7 cellular contexts compared by ENCODE assay signal in the genomic region with DNA sequence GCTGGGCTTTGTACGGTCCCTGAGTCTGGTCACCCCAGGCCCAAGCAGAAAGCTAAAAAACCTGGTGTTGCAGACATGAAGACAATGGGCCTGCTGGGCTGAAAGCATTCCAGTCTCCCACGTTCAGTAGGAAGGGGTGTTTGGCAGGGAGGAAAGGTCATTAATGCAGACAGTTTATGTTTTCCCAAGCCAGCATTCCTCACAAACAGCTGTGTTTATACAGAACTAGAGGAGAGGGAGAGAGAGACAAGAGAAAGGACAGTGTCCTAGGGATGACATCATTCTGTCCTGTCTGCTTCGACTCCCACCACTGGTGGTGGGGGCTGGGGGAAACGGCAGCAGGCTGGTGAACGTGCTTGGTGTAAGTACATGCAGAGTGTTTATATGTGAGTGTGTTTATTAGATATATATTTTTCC.
DNase-seq lines count a peak whose midpoint lies in the region; ATAC-seq and TF ChIP-seq lines count a peak whose summit lies in the region.

No MANE protein-coding gene starts in this region.

- no peak for TF ChIP-seq CTCF in brain (conservative IDR thresholded peaks at IDR 0.05)
- TF ChIP-seq CTCF in transverse colon (IDR thresholded peaks at IDR 0.05), result no peak
- TF ChIP-seq CTCF in CD8-positive, alpha-beta T cell (IDR thresholded peaks at IDR 0.05), result no peak

- H3K36me3 Mint-ChIP-seq in brain, result no peaks in the 10 kb centered on the region
- H3K36me3 Mint-ChIP-seq in CD8-positive, alpha-beta T cell, result no peaks in the 10 kb centered on the region

- peak overlapping the region; percentile 73 to 82 (median 78) for H3K27ac ChIP-seq in transverse colon
- H3K27ac ChIP-seq in CD8-positive, alpha-beta T cell (ENCODE audit: low read depth, low read length), result no peak overlapping the region

- in situ Hi-C loops in transverse colon (cut with MboI; ENCODE audit: low pct_ligation_motif_present in 1 of 4, low pct_unique_long_range_greater_than_20kb in 1 of 4, low sequenced_read_pairs in 3 of 4), result no loop called here

- TF ChIP-seq POLR2A in transverse colon (IDR thresholded peaks at IDR 0.05), result no peak

- TF ChIP-seq EP300 in transverse colon (IDR thresholded peaks at IDR 0.05; ENCODE audit: low read depth), result peak; percentile 84

- H3K9me3 Mint-ChIP-seq in brain, result peaks cover 0 to 3% (median 0%) of the 10 kb centered on the region in 5 experiments
- H3K9me3 Mint-ChIP-seq in CD8-positive, alpha-beta T cell, result no peaks in the 10 kb centered on the region
- H3K9me3 Mint-ChIP-seq in stimulated activated naive CD8-positive, alpha-beta T cell treated with anti-CD3 and anti-CD28 coated beads, Interleukin-15, amount 100 ng/mL, for 72 hours, result no peaks in the 10 kb centered on the region

- H3K4me3 ChIP-seq in MG63, result no peak overlapping the region
- H3K4me3 ChIP-seq in transverse colon, result no peak overlapping the region
- H3K4me3 ChIP-seq in CD8-positive, alpha-beta T cell (ENCODE audit: low read depth, low read length), result no peak overlapping the region

- H3K4me3 Mint-ChIP-seq in brain, result peak overlapping the region; percentile 13 to 58 (median 36)
- H3K4me3 Mint-ChIP-seq in CD8-positive, alpha-beta T cell, result no peak overlapping the region
- H3K4me3 Mint-ChIP-seq in stimulated activated naive CD8-positive, alpha-beta T cell treated with anti-CD3 and anti-CD28 coated beads, Interleukin-15, amount 100 ng/mL, for 72 hours, result no peak overlapping the region

- no peaks in the 10 kb centered on the region for H3K9me3 ChIP-seq in MG63
- H3K9me3 ChIP-seq in transverse colon, result no peaks in the 10 kb centered on the region
- no peaks in the 10 kb centered on the region for H3K9me3 ChIP-seq in CD8-positive, alpha-beta T cell (ENCODE audit: low read length)

- peaks cover 80% of the 10 kb centered on the region for H3K4me1 Mint-ChIP-seq in brain
- no peaks in the 10 kb centered on the region for H3K4me1 Mint-ChIP-seq in CD8-positive, alpha-beta T cell (ENCODE audit: low read depth)
- H3K4me1 Mint-ChIP-seq in stimulated activated naive CD8-positive, alpha-beta T cell treated with anti-CD3 and anti-CD28 coated beads, Interleukin-15, amount 100 ng/mL, for 72 hours, result no peaks in the 10 kb centered on the region

- ATAC-seq in left colon, result peak; percentile 33
- no peak for ATAC-seq in CD8-positive, alpha-beta T cell
- no peak for ATAC-seq in stimulated activated naive CD8-positive, alpha-beta T cell treated with anti-CD3 and anti-CD28 coated beads, Interleukin-15, amount 100 ng/mL, for 72 hours

- DNase-seq in MG63 (peak; percentile 65), left colon (peak in 1 of 2 donors; percentile 57), transverse colon (peak; percentile 22), SW 1271 (lab: John Stamatoyannopoulos, UW) (no peak)
- DNase-seq in CD8-positive, alpha-beta T cell, result no peak
- no peak for DNase-seq in stimulated activated naive CD8-positive, alpha-beta T cell treated with anti-CD3 and anti-CD28 coated beads, Interleukin-15, amount 100 ng/mL, for 72 hours

- POLR2A ChIA-PET in CD8-positive, alpha-beta T cell (lab: Charles Lee), result no interaction called here

- intact Hi-C loops in left colon (cut with DNase I, micrococcal nuclease) (no loop called here), transverse colon (cut with DNase I; ENCODE audit: low total_unique reads) (loop anchor here (5.0 kb wide), 1 partner anchor 930 kb away; no protein-coding TSS in a partner anchor)
- intact Hi-C loops in CD8-positive, alpha-beta T cell (cut with DNase I, micrococcal nuclease), result no loop called here

- H3K4me1 ChIP-seq in transverse colon, result peaks cover 18 to 27% (median 24%) of the 10 kb centered on the region in 4 donors
- H3K4me1 ChIP-seq in CD8-positive, alpha-beta T cell (ENCODE audit: insufficient read depth, low read length), result no peaks in the 10 kb centered on the region

- no peaks in the 10 kb centered on the region; the same call in 1 of the 2 replicates for H3K27me3 ChIP-seq in MG63
- no peaks in the 10 kb centered on the region for H3K27me3 ChIP-seq in transverse colon
- H3K27me3 ChIP-seq in CD8-positive, alpha-beta T cell (ENCODE audit: insufficient read depth, low read length), result no peaks in the 10 kb centered on the region

- H3K36me3 ChIP-seq in MG63 (no peaks in the 10 kb centered on the region), transverse colon (no peaks in the 10 kb centered on the region)
- H3K36me3 ChIP-seq in CD8-positive, alpha-beta T cell (ENCODE audit: insufficient read depth, low read length), result no peaks in the 10 kb centered on the region

- H3K27me3 Mint-ChIP-seq in brain, result peaks cover 6% of the 10 kb centered on the region
- H3K27me3 Mint-ChIP-seq in CD8-positive, alpha-beta T cell (ENCODE audit: low read depth), result no peaks in the 10 kb centered on the region
- no peaks in the 10 kb centered on the region for H3K27me3 Mint-ChIP-seq in stimulated activated naive CD8-positive, alpha-beta T cell treated with anti-CD3 and anti-CD28 coated beads, Interleukin-15, amount 100 ng/mL, for 72 hours

- CTCF ChIA-PET in CD8-positive, alpha-beta T cell (lab: Charles Lee), result no interaction called here

- WGBS in transverse colon (ENCODE audit: low coverage in 1 of 2), 2 donors, result 38% methylated on average over 5 of the region's 5 CpGs; no CpG with 5 or more reads in 1 of the 2 donors

- peak overlapping the region; percentile 74 to 98 (median 95) for H3K27ac Mint-ChIP-seq in brain
- H3K27ac Mint-ChIP-seq in CD8-positive, alpha-beta T cell, result no peak overlapping the region
- H3K27ac Mint-ChIP-seq in stimulated activated naive CD8-positive, alpha-beta T cell treated with anti-CD3 and anti-CD28 coated beads, Interleukin-15, amount 100 ng/mL, for 72 hours, result no peak overlapping the region

Comparison
In these comparisons a context has a peak if more than half of its experiments do, and no peak if none do; other contexts are left out.
1. DNase-seq: peak in MG63 (single experiment) and transverse colon (single experiment); none in CD8-positive, alpha-beta T cell (0 of 7), SW 1271 (0 of 2) and stimulated activated naive CD8-positive, alpha-beta T cell treated with anti-CD3 and anti-CD28 coated beads, Interleukin-15, amount 100 ng/mL, for 72 hours (0 of 2).
2. H3K27ac Mint-ChIP-seq: peak in brain (5 of 5); none in CD8-positive, alpha-beta T cell (single experiment) and stimulated activated naive CD8-positive, alpha-beta T cell treated with anti-CD3 and anti-CD28 coated beads, Interleukin-15, amount 100 ng/mL, for 72 hours (0 of 2).
3. H3K4me3 Mint-ChIP-seq: peak in brain (5 of 5); none in CD8-positive, alpha-beta T cell (single experiment) and stimulated activated naive CD8-positive, alpha-beta T cell treated with anti-CD3 and anti-CD28 coated beads, Interleukin-15, amount 100 ng/mL, for 72 hours (0 of 2).